18 cellular contexts compared by ENCODE assay signal in the genomic region with DNA sequence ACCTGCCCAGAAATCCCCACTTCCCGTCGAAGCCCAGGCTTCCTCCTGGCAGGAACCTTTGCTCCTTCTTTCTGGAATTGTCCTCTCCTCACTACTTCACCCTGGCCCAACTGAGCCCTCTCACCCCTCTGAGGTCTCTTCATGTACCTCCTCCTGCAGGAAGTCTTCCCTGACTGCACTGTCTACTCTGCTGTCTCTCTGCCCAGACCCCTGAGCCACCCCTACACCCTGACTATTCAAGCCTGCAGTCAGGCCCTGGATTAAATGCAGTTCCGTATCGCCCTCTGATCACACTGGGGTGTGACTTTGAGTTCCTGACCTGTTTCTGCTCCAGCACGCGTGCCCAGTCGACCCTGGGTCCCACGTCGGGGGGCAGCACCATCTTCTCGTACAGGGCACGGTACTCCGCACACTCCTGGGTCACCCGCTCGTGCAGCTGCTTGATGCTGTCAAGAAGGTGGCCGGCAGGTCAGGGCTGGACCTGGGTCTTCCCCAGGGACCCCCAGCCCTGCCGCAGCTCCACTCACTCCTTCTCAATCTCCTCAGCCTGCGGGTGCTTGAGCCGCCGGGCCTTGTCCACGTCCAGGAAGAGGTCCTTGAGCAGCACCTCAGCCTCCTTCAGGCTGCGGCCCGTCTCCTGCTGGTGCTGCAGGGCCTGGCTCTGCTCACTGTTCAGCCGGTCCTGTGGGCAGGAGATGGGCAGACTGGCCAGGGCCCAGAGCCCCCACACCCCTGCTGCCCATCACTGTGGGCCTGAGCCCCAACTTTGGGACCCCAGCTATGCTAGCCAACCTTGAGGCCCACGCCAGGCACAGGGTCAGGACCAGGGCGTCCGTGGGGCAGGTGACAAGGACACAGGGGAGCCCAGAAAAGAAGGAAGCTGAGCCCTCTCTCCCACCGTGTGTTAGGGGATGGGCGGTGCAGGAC. TPM values are rescaled to one million over a fixed set of nuclear protein-coding genes. Genes with fewer than 3 reads are reported as not detected.
"Had no signal": no experiment of that assay in that cellular context is flagged by ENCODE, and none has a peak within 500 bp of the region (broad histone marks: within the 10 kb centered on the region; RNA-seq: fewer than 3 reads in every experiment).

No MANE protein-coding gene starts in this region.

- H3K27me3 ChIP-seq: cardiac muscle cell, colonic mucosa, heart left ventricle had no signal

- H3K4me3 ChIP-seq: cardiac muscle cell, colonic mucosa, heart left ventricle, lung, psoas muscle, tibial nerve had no signal

- H3K36me3 Mint-ChIP-seq: naive B cell; stimulated activated naive B cell treated with anti-CD40 and anti-IgM and Interleukin-4, amounts not matched to agents 10 μg/mL and 1 μg/mL and 100 μg/mL, for 72 hours had no signal

- H3K4me3 Mint-ChIP-seq: naive B cell; stimulated activated naive B cell treated with anti-CD40 and anti-IgM and Interleukin-4, amounts not matched to agents 10 μg/mL and 1 μg/mL and 100 μg/mL, for 72 hours had no signal

- ATAC-seq: heart left ventricle; left colon; psoas muscle; sciatic nerve; stimulated activated naive B cell treated with anti-CD40 and anti-IgM and Interleukin-4, amounts not matched to agents 10 μg/mL and 1 μg/mL and 100 μg/mL, for 72 hours had no signal

- H3K36me3 ChIP-seq: cardiac muscle cell, colonic mucosa, heart left ventricle, tibial nerve had no signal

- DNase-seq: activated CD4-positive, alpha-beta T cell treated with anti-CD3 and anti-CD28 coated beads, Interleukin-2, amount 50 U/mL, for 1 hour; activated CD4-positive, CD25-positive, alpha-beta regulatory T cell; activated gamma-delta T cell treated with Interleukin-2 at 50 U/mL for 16 hours; activated T-cell treated with anti-CD3 and anti-CD28 coated beads, Interleukin-2, amount 50 U/mL, for 1 hour; colonic mucosa; foreskin melanocyte; left colon; naive B cell; stimulated activated CD4-positive, alpha-beta T cell treated with anti-CD3 and anti-CD28 coated beads, Interleukin-2, amount 100 ng/mL, for 24 hours; stimulated activated naive B cell treated with anti-CD40 and anti-IgM and Interleukin-4, amounts not matched to agents 10 μg/mL and 1 μg/mL and 100 μg/mL, for 72 hours; T-helper 2 cell had no signal

- H3K27ac Mint-ChIP-seq: naive B cell; stimulated activated naive B cell treated with anti-CD40 and anti-IgM and Interleukin-4, amounts not matched to agents 10 μg/mL and 1 μg/mL and 100 μg/mL, for 72 hours had no signal

- H3K4me1 ChIP-seq: colonic mucosa, heart left ventricle, psoas muscle, tibial nerve had no signal

- H3K4me1 Mint-ChIP-seq: naive B cell had no signal

- H3K9me3 Mint-ChIP-seq: naive B cell; stimulated activated naive B cell treated with anti-CD40 and anti-IgM and Interleukin-4, amounts not matched to agents 10 μg/mL and 1 μg/mL and 100 μg/mL, for 72 hours had no signal

- H3K27ac ChIP-seq: cardiac muscle cell, colonic mucosa, heart left ventricle, psoas muscle, tibial nerve had no signal

- H3K27me3 Mint-ChIP-seq: naive B cell had no signal

- H3K9me3 ChIP-seq: colonic mucosa, heart left ventricle, psoas muscle, tibial nerve had no signal

RNA-seq across cellular contexts. Expression of a gene that starts 3.9 kb away (rescaled TPM):
- total RNA-seq: endothelial cell of umbilical vein had no signal
